1 cellular context compared by ENCODE assay signal in the genomic region with DNA sequence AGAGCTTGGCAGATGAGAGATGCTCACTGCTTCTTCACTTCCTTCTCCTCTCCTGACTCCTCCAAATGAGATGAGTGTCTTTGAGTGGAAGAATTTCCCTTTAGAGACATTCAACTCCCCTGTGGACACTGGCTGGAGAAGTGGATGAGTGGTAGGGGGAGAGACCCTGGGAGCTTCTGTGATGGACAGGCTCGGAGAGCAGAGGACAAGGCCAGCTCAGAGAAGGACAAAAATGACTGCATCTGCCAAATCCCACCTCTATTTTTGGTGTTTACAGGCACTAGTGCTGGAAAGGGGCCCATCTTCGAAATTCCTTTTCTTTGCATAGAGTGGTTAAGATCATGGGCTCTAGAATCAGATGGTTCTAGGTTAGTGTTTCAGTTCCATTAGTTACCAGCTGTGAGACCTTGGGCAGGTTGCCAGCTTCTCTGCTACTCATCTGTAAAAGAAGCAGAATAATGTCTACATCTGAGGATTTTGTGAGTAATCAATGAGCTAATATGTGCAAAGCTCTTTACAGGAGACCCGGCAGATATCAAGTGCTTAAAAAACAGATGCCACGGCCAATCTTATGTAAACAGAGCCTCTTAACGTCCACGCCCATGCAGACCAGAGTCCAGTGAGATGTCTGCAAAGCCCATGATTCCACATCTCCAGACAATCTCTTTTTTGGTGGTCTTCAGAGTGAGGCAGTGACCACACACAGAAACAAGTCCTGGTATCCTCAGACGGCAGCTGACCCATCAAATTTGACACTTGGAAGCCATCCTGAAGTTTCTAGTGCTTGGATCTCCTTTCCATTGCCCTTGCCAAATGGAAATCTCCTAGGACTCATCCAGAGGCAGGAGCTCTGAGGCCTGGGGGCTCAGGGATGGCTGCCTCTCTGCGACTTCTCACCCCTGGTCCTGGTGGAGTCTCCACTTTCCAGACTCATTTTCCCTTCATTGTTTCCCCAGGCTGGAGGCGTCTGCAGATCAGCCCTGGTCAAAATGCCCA.
TF ChIP-seq lines count a peak whose summit lies in the region.

No MANE protein-coding gene starts in this region.

TF ChIP-seq in HepG2, 621 proteins besides CTCF, POLR2A, EP300 and RAD21 (continued from another document and continues in another):
- TF ChIP-seq, protein P1, sequence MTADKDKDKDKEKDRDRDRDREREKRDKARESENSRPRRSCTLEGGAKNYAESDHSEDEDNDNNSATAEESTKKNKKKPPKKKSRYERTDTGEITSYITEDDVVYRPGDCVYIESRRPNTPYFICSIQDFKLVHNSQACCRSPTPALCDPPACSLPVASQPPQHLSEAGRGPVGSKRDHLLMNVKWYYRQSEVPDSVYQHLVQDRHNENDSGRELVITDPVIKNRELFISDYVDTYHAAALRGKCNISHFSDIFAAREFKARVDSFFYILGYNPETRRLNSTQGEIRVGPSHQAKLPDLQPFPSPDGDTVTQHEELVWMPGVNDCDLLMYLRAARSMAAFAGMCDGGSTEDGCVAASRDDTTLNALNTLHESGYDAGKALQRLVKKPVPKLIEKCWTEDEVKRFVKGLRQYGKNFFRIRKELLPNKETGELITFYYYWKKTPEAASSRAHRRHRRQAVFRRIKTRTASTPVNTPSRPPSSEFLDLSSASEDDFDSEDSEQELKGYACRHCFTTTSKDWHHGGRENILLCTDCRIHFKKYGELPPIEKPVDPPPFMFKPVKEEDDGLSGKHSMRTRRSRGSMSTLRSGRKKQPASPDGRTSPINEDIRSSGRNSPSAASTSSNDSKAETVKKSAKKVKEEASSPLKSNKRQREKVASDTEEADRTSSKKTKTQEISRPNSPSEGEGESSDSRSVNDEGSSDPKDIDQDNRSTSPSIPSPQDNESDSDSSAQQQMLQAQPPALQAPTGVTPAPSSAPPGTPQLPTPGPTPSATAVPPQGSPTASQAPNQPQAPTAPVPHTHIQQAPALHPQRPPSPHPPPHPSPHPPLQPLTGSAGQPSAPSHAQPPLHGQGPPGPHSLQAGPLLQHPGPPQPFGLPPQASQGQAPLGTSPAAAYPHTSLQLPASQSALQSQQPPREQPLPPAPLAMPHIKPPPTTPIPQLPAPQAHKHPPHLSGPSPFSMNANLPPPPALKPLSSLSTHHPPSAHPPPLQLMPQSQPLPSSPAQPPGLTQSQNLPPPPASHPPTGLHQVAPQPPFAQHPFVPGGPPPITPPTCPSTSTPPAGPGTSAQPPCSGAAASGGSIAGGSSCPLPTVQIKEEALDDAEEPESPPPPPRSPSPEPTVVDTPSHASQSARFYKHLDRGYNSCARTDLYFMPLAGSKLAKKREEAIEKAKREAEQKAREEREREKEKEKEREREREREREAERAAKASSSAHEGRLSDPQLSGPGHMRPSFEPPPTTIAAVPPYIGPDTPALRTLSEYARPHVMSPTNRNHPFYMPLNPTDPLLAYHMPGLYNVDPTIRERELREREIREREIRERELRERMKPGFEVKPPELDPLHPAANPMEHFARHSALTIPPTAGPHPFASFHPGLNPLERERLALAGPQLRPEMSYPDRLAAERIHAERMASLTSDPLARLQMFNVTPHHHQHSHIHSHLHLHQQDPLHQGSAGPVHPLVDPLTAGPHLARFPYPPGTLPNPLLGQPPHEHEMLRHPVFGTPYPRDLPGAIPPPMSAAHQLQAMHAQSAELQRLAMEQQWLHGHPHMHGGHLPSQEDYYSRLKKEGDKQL (CRISPR knock-in tag; IDR thresholded peaks at IDR 0.05; ENCODE audit: low read depth): peak; percentile 18; the same call in 1 of the 2 replicates
- TF ChIP-seq, protein P2, sequence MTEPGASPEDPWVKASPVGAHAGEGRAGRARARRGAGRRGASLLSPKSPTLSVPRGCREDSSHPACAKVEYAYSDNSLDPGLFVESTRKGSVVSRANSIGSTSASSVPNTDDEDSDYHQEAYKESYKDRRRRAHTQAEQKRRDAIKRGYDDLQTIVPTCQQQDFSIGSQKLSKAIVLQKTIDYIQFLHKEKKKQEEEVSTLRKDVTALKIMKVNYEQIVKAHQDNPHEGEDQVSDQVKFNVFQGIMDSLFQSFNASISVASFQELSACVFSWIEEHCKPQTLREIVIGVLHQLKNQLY (CRISPR knock-in tag; IDR thresholded peaks at IDR 0.05): no peak
- TF ChIP-seq TBX2 (CRISPR knock-in tag; IDR thresholded peaks at IDR 0.05; ENCODE audit: borderline replicate concordance): peak; percentile 65; the same call in 1 of the 2 replicates
- TF ChIP-seq HDAC1 (CRISPR knock-in tag; IDR thresholded peaks at IDR 0.05): 0 out of 2 replicates have a peak, but pooled peaks have one; percentile 28
- peak; percentile 78 for TF ChIP-seq HNF4A (CRISPR knock-in tag; IDR thresholded peaks at IDR 0.05)
- TF ChIP-seq, protein P3, sequence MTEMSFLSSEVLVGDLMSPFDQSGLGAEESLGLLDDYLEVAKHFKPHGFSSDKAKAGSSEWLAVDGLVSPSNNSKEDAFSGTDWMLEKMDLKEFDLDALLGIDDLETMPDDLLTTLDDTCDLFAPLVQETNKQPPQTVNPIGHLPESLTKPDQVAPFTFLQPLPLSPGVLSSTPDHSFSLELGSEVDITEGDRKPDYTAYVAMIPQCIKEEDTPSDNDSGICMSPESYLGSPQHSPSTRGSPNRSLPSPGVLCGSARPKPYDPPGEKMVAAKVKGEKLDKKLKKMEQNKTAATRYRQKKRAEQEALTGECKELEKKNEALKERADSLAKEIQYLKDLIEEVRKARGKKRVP (CRISPR knock-in tag; IDR thresholded peaks at IDR 0.05): peak in 1 of 2 experiments; percentile 21; a peak in 1 of 4 replicates
- peak; percentile 30; the same call in 1 of the 2 replicates for TF ChIP-seq FOXK1 (CRISPR knock-in tag; IDR thresholded peaks at IDR 0.05; ENCODE audit: borderline replicate concordance, low read depth)
- TF ChIP-seq RCOR2 (CRISPR knock-in tag; IDR thresholded peaks at IDR 0.05): 0 out of 2 replicates have a peak, but pooled peaks have one; percentile 18
- TF ChIP-seq NR2F2 (IDR thresholded peaks at IDR 0.05; ENCODE audit: borderline replicate concordance, low read depth): no peak
- no peak for TF ChIP-seq ZNF737 (CRISPR knock-in tag; IDR thresholded peaks at IDR 0.05; ENCODE audit: borderline replicate concordance)
- no peak for TF ChIP-seq HDAC6 (IDR thresholded peaks at IDR 0.05; ENCODE audit: low read depth, low read length)
- TF ChIP-seq ZBTB42 (CRISPR knock-in tag; IDR thresholded peaks at IDR 0.05): 0 out of 2 replicates have a peak, but pooled peaks have one; percentile 38
- no peak for TF ChIP-seq ZNF768 (CRISPR knock-in tag; IDR thresholded peaks at IDR 0.05)
- TF ChIP-seq, protein P4, sequence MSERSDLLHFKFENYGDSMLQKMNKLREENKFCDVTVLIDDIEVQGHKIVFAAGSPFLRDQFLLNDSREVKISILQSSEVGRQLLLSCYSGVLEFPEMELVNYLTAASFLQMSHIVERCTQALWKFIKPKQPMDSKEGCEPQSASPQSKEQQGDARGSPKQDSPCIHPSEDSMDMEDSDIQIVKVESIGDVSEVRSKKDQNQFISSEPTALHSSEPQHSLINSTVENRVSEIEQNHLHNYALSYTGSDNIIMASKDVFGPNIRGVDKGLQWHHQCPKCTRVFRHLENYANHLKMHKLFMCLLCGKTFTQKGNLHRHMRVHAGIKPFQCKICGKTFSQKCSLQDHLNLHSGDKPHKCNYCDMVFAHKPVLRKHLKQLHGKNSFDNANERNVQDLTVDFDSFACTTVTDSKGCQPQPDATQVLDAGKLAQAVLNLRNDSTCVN (CRISPR knock-in tag; IDR thresholded peaks at IDR 0.05; ENCODE audit: borderline replicate concordance): peak; percentile 96
- TF ChIP-seq HOXA3 (CRISPR knock-in tag; IDR thresholded peaks at IDR 0.05): peak; percentile 27; the same call in 1 of the 2 replicates
- TF ChIP-seq, protein P5, sequence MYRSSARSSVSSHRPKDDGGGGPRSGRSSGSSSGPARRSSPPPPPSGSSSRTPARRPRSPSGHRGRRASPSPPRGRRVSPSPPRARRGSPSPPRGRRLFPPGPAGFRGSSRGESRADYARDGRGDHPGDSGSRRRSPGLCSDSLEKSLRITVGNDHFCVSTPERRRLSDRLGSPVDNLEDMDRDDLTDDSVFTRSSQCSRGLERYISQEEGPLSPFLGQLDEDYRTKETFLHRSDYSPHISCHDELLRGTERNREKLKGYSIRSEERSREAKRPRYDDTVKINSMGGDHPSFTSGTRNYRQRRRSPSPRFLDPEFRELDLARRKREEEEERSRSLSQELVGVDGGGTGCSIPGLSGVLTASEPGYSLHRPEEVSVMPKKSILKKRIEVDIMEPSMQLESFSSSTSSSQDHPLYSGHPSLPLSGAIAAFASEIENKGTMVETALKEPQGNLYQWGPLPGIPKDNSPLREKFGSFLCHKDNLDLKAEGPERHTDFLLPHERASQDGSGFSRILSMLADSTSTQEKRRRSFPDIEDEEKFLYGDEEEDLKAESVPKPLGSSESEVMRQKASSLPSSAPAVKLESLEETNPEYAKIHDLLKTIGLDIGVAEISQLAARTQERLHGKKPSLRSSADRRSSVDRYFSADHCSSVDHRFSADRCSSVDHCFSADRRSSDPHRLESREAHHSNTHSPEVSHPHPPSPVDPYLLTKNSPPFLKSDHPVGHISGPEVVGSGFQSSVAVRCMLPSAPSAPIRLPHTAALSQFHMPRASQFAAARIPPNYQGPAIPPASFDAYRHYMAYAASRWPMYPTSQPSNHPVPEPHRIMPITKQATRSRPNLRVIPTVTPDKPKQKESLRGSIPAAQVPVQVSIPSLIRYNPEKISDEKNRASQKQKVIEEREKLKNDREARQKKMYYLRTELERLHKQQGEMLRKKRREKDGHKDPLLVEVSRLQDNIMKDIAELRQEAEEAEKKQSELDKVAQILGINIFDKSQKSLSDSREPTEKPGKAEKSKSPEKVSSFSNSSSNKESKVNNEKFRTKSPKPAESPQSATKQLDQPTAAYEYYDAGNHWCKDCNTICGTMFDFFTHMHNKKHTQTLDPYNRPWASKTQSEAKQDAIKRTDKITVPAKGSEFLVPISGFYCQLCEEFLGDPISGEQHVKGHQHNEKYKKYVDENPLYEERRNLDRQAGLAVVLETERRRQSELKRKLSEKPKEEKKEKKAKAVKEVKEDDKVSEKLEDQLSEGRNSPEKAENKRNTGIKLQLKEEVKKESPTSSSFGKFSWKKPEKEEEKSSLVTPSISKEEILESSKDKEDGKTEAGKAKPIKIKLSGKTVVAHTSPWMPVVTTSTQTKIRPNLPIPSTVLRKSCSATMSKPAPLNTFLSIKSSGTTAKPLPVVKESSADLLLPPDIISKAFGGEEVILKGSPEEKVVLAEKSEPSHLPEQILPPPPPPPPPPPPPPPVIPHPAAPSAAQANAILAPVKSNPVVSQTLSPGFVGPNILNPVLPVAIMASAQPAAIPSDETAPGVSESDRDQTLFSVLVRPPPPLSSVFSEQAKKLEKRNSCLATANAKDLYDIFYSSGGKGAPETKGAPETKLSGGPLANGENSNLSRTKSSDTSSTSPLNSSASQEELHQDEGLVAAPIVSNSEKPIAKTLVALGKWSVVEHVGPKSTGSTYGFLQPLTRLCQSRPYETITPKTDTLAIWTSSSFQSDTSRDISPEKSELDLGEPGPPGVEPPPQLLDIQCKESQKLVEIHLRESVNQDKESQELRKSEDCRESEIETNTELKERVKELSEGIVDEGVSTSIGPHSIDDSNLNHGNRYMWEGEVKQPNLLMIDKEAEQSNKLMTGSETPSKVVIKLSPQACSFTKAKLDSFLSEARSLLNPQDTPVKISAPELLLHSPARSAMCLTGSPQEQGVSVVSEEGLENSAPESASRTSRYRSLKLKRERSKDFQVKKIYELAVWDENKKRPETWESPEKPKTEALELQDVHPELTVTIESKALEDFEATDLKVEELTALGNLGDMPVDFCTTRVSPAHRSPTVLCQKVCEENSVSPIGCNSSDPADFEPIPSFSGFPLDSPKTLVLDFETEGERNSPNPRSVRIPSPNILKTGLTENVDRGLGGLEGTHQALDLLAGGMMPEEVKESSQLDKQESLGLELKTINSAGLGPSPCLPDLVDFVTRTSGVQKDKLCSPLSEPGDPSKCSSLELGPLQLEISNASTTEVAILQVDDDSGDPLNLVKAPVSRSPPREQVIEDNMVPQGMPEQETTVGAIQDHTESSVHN (CRISPR knock-in tag; IDR thresholded peaks at IDR 0.05): no peak
- TF ChIP-seq ETV5 (CRISPR knock-in tag; IDR thresholded peaks at IDR 0.05; ENCODE audit: borderline replicate concordance): peak; percentile 27; the same call in 1 of the 2 replicates
- TF ChIP-seq, protein P6, sequence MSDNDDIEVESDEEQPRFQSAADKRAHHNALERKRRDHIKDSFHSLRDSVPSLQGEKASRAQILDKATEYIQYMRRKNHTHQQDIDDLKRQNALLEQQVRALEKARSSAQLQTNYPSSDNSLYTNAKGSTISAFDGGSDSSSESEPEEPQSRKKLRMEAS (IDR thresholded peaks at IDR 0.05): no peak
- TF ChIP-seq, protein P7, sequence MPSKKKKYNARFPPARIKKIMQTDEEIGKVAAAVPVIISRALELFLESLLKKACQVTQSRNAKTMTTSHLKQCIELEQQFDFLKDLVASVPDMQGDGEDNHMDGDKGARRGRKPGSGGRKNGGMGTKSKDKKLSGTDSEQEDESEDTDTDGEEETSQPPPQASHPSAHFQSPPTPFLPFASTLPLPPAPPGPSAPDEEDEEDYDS (CRISPR knock-in tag; IDR thresholded peaks at IDR 0.05): no peak
- TF ChIP-seq, protein P8, sequence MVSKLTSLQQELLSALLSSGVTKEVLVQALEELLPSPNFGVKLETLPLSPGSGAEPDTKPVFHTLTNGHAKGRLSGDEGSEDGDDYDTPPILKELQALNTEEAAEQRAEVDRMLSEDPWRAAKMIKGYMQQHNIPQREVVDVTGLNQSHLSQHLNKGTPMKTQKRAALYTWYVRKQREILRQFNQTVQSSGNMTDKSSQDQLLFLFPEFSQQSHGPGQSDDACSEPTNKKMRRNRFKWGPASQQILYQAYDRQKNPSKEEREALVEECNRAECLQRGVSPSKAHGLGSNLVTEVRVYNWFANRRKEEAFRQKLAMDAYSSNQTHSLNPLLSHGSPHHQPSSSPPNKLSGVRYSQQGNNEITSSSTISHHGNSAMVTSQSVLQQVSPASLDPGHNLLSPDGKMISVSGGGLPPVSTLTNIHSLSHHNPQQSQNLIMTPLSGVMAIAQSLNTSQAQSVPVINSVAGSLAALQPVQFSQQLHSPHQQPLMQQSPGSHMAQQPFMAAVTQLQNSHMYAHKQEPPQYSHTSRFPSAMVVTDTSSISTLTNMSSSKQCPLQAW (CRISPR knock-in tag; IDR thresholded peaks at IDR 0.05): no peak
- TF ChIP-seq TCF7 (IDR thresholded peaks at IDR 0.05; ENCODE audit: low read depth): peak; percentile 60; the same call in 1 of the 2 replicates
- no peak for TF ChIP-seq GFI1 (CRISPR knock-in tag; IDR thresholded peaks at IDR 0.05; ENCODE audit: borderline replicate concordance)
- TF ChIP-seq, protein P9, sequence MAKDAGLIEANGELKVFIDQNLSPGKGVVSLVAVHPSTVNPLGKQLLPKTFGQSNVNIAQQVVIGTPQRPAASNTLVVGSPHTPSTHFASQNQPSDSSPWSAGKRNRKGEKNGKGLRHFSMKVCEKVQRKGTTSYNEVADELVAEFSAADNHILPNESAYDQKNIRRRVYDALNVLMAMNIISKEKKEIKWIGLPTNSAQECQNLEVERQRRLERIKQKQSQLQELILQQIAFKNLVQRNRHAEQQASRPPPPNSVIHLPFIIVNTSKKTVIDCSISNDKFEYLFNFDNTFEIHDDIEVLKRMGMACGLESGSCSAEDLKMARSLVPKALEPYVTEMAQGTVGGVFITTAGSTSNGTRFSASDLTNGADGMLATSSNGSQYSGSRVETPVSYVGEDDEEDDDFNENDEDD (CRISPR knock-in tag; IDR thresholded peaks at IDR 0.05; ENCODE audit: borderline replicate concordance): no peak
- no peak for TF ChIP-seq KAT2B (IDR thresholded peaks at IDR 0.05; ENCODE audit: borderline replicate concordance, low read depth, low read length)
- TF ChIP-seq ISL2 (CRISPR knock-in tag; IDR thresholded peaks at IDR 0.05): peak; percentile 73
- TF ChIP-seq IRF2 (CRISPR knock-in tag; IDR thresholded peaks at IDR 0.05): 0 out of 2 replicates have a peak, but pooled peaks have one; percentile 31
- TF ChIP-seq FOXJ3 (CRISPR knock-in tag; IDR thresholded peaks at IDR 0.05; ENCODE audit: borderline replicate concordance): peak; percentile 31; the same call in 1 of the 2 replicates
- peak; percentile 78; the same call in 1 of the 2 replicates for TF ChIP-seq PITX1 (CRISPR knock-in tag; IDR thresholded peaks at IDR 0.05)
- TF ChIP-seq NCOA2 (CRISPR knock-in tag; IDR thresholded peaks at IDR 0.05): peak; percentile 60; the same call in 1 of the 2 replicates
